ENCODE assay signal across 8 cellular contexts in the genomic region with DNA sequence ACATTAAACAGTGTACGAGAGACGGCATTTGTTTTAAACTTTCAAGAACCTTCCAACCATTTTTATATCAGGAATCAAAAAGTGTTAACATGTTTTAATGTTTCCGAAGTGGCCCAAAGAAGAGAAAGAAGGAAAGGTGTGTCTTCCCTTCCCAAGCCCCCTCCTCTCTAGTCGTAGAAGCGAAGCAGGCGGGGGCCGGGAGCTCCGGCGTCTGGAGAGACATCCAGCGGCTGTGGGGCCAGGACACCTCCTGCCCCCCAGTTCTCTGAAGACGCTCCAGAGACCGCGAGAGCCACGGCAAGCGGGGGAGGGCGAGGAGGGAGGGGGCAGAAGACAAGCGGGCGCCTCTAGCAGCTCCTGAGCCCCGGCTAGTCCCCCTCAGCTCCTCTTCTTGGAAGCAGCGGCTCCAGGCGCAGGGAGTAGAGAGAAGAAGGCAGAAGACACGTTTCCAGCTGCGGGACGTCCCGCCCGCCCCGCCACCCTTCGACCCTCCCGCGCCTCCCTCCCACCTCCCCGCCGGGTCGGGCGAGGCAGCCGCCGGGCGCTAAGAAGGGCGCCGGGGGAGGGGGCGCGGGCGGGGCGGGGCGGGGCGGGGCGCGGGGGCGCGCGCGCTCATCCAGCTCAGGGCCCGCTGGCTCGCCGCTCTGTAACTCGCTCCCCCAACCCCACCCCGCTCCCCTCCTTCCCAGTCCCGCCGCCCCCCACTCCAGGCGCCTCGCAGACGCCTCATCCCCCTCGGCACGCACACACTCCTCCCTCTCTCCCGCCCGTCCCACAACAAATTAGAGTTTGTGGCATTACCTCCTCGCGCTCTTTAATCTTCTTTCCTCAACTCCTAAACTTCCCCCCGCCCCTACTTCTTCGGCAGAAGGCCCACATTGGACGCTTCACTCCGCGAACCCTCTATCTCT. TPM values are rescaled to one million over a fixed set of nuclear protein-coding genes. Genes with fewer than 3 reads are reported as not detected.
A peak's percentile ranks its signal among the peaks of the same experiment; 100 is the strongest.
DNase-seq lines count a peak whose midpoint lies in the region; ATAC-seq and TF ChIP-seq lines count a peak whose summit lies in the region.

A gene (minus strand): TSS at position 871 of the 911 bp plus-strand sequence.

- H3K4me1 ChIP-seq in osteoblast (ENCODE audit: insufficient read depth, low read length) (peaks cover 6% of the 10 kb centered on the region), thymus (ENCODE audit: control insufficient read depth, insufficient read depth, low read length) (peaks cover 2% of the 10 kb centered on the region)

- H3K27me3 ChIP-seq in osteoblast (ENCODE audit: insufficient read depth, low read length) (no peaks in the 10 kb centered on the region), thymus (ENCODE audit: control insufficient read depth, insufficient read depth) (no peaks in the 10 kb centered on the region)

- peaks cover 7% of the 10 kb centered on the region for H3K79me2 ChIP-seq in osteoblast (ENCODE audit: insufficient read depth, low read length)

- CTCF ChIA-PET in Calu3 (lab: Charles Lee), result interaction anchor here (0.5 to 0.8 kb wide), 6 partner anchors 89 to 1004 kb away, joined by 3 to 14 read pairs (median 6); no protein-coding TSS in a partner anchor

- WGBS in thymus, result under 1% methylated on average over 72 of the region's 72 CpGs

- H3K27ac ChIP-seq in SK-N-MC (peak within 1 kb of the TSS; percentile 88), osteoblast (ENCODE audit: low read depth, low read length) (peak within 1 kb of the TSS; percentile 96), thymus (ENCODE audit: low read depth) (peak within 1 kb of the TSS; percentile 99)

- no peaks in the 10 kb centered on the region for H3K9me3 ChIP-seq in SK-N-MC (ENCODE audit: low read depth, low read length)
- H3K9me3 ChIP-seq in osteoblast (ENCODE audit: low read depth, low read length), result no peaks in the 10 kb centered on the region
- H3K9me3 ChIP-seq in thymus (ENCODE audit: control insufficient read depth), result no peaks in the 10 kb centered on the region

- H2AFZ ChIP-seq in osteoblast (ENCODE audit: low read length), result peak within 1 kb of the TSS; percentile 92

- H3K9me3 Mint-ChIP-seq in Calu3 (ENCODE audit: low read depth, unreplicated experiment), result no peaks in the 10 kb centered on the region

- intact Hi-C loops in Calu3 (cut with micrococcal nuclease; ENCODE audit: unreplicated experiment), result no loop called here

- H3K4me3 ChIP-seq in SK-N-MC (peak within 1 kb of the TSS; percentile 88), osteoblast (ENCODE audit: insufficient read depth, low read length) (peak within 1 kb of the TSS; percentile 90), thymus (ENCODE audit: low read length) (peak within 1 kb of the TSS; percentile 97)

- H3K27ac Mint-ChIP-seq in Calu3 (ENCODE audit: unreplicated experiment), result peak within 1 kb of the TSS; percentile 94

- peak within 1 kb of the TSS; percentile 89 for H3K9ac ChIP-seq in SK-N-MC (ENCODE audit: insufficient read length)

- no peaks in the 10 kb centered on the region for H3K27me3 Mint-ChIP-seq in Calu3 (ENCODE audit: unreplicated experiment)

- no TSS peak for BruUV-seq in Calu3 (replicated peaks; lab: Mats Ljungman, UMichigan)

- peak within 1 kb of the TSS; percentile 96 for H3K4me2 ChIP-seq in osteoblast (ENCODE audit: insufficient read depth, low read length)

- no peaks in the 10 kb centered on the region for H4K20me1 ChIP-seq in osteoblast (ENCODE audit: insufficient read depth, low read length)

- peaks cover 24% of the 10 kb centered on the region for H3K36me3 Mint-ChIP-seq in Calu3 (ENCODE audit: insufficient read depth, unreplicated experiment)

- DNase-seq in Calu3 (peak; percentile 32), HuH-7.5 (ENCODE audit: low spot score) (peak; percentile 97), SK-N-MC (ENCODE audit: low read depth, low spot score) (no peak), glomerular visceral epithelial cell (ENCODE audit: extremely low spot score) (peak; percentile 73), osteoblast (ENCODE audit: insufficient read length, low spot score, missing footprints) (peak; percentile 98)
- peak; percentile 77 for DNase-seq in activated naive CD4-positive, alpha-beta T cell treated with anti-CD3 and anti-CD28 coated beads, Interleukin-2, amount 50 U/mL, for 16 hours

- H3K4me3 Mint-ChIP-seq in Calu3 (ENCODE audit: low read depth, unreplicated experiment), result peak within 1 kb of the TSS; percentile 80

- H3K36me3 ChIP-seq in SK-N-MC (ENCODE audit: insufficient read depth, low read length), result no peaks in the 10 kb centered on the region
- H3K36me3 ChIP-seq in osteoblast (ENCODE audit: insufficient read depth, low read length), result no peaks in the 10 kb centered on the region
- no peaks in the 10 kb centered on the region for H3K36me3 ChIP-seq in thymus (ENCODE audit: control insufficient read depth, insufficient read depth)

- H3K4me1 Mint-ChIP-seq in Calu3 (ENCODE audit: low read depth, unreplicated experiment), result no peaks in the 10 kb centered on the region

- no peak for TF ChIP-seq CTCF in Calu3 (IDR thresholded peaks at IDR 0.05; ENCODE audit: unreplicated experiment)
- no peak for TF ChIP-seq CTCF in osteoblast (IDR thresholded peaks at IDR 0.05; ENCODE audit: extremely low read depth, low read depth, low read length)

- ATAC-seq in GM21447 (IDR thresholded peaks at IDR 0.05; ENCODE audit: unreplicated experiment), result peak; percentile 23

RNA-seq across cellular contexts. Expression of the gene that starts here (rescaled TPM):
- total RNA-seq in Calu3 (2022) (24.1 and 28.3 TPM in 2 replicates), osteoblast (32.9 and 35.4 TPM in 2 replicates)
- 1.2 TPM for polyA plus RNA-seq in thymus
